ENCODE assay signal across 12 cellular contexts in genomic region chr7:151550601-151551286, GRCh38. TPM values are rescaled to one million over a fixed set of nuclear protein-coding genes. Genes with fewer than 3 reads are reported as not detected.
DNase-seq lines count a peak whose midpoint lies in the region; ATAC-seq, FAIRE-seq and TF ChIP-seq lines count a peak whose summit lies in the region.
"Had no signal": no experiment of that assay in that cellular context is flagged by ENCODE, and none has a peak within 500 bp of the region (broad histone marks: within the 10 kb centered on the region; RNA-seq: fewer than 3 reads in every experiment).

No MANE protein-coding gene starts in this region.

- H3K27me3 Mint-ChIP-seq in astrocyte (ENCODE audit: low read depth, unreplicated experiment), result peaks cover 2% of the 10 kb centered on the region
- peaks cover 13% of the 10 kb centered on the region for H3K27me3 Mint-ChIP-seq in CD8-positive, alpha-beta T cell (ENCODE audit: low read depth)
- peaks cover 10% of the 10 kb centered on the region for H3K27me3 Mint-ChIP-seq in stimulated activated memory B cell treated with anti-CD40 and anti-IgM and Interleukin-4, amounts not matched to agents 10 μg/mL and 1 μg/mL and 100 μg/mL, for 72 hours

- intact Hi-C loops in CD8-positive, alpha-beta T cell (cut with DNase I, micrococcal nuclease), result no loop called here

- H3K27me3 ChIP-seq in astrocyte (ENCODE audit: insufficient read depth, low read length) (no peaks in the 10 kb centered on the region), kidney epithelial cell (ENCODE audit: control insufficient read depth, insufficient read depth, low read length) (peaks cover 2% of the 10 kb centered on the region)
- H3K27me3 ChIP-seq in CD8-positive, alpha-beta T cell (ENCODE audit: insufficient read depth, low read length), result no peaks in the 10 kb centered on the region

- no peak overlapping the region for H3K4me2 ChIP-seq in astrocyte (ENCODE audit: low read length)

- POLR2A ChIA-PET in HEK293 (lab: Yijun Ruan, JAX), result interaction anchor here (0.7 kb wide), 1 partner anchor 11 kb away, joined by 5 read pairs; no protein-coding TSS in a partner anchor
- POLR2A ChIA-PET in CD8-positive, alpha-beta T cell (lab: Charles Lee), result no interaction called here

- H3K9ac ChIP-seq in astrocyte (ENCODE audit: low read length), result no peak overlapping the region

- H3K9me3 ChIP-seq in HEK293 (ENCODE audit: control insufficient read depth, insufficient read depth, low read depth, low read length), result no peaks in the 10 kb centered on the region
- H3K9me3 ChIP-seq in astrocyte (ENCODE audit: insufficient read depth, low read depth, low read length), result no peaks in the 10 kb centered on the region
- H3K9me3 ChIP-seq in CD8-positive, alpha-beta T cell (ENCODE audit: low read length), result no peaks in the 10 kb centered on the region

- peak; percentile 65 for DNase-seq in ACHN
- peak; percentile 95 for DNase-seq in astrocyte (ENCODE audit: low read depth)
- DNase-seq in kidney epithelial cell (ENCODE audit: low read depth), result peak; percentile 92
- DNase-seq in CD8-positive, alpha-beta T cell, result no peak
- no peak for DNase-seq in GF-D8 (lab: John Stamatoyannopoulos, UW)
- DNase-seq in NCI-H1436 (lab: John Stamatoyannopoulos, UW), result no peak
- DNase-seq: activated naive CD8-positive, alpha-beta T cell treated with anti-CD3 and anti-CD28 coated beads, Interleukin-2, amount 50 U/mL, for 24 hours; NK-92 treated with Interleukin-12 subunit alpha and Interleukin-12 subunit beta, amount 100 ng/mL, for 24 hours had no signal

- ATAC-seq in CD8-positive, alpha-beta T cell, result no peak
- ATAC-seq in stimulated activated memory B cell treated with anti-CD40 and anti-IgM and Interleukin-4, amounts not matched to agents 10 μg/mL and 1 μg/mL and 100 μg/mL, for 72 hours, result no peak
- ATAC-seq: activated naive CD8-positive, alpha-beta T cell treated with anti-CD3 and anti-CD28 coated beads, Interleukin-2, amount 50 U/mL, for 24 hours had no signal

- no peak overlapping the region for H3K4me3 ChIP-seq in HEK293 (ENCODE audit: low read depth, low read length)
- H3K4me3 ChIP-seq in astrocyte (ENCODE audit: insufficient read depth, low read depth, low read length), result no peak overlapping the region
- no peak overlapping the region for H3K4me3 ChIP-seq in kidney epithelial cell (ENCODE audit: low read depth, low read length)
- no peak overlapping the region for H3K4me3 ChIP-seq in CD8-positive, alpha-beta T cell (ENCODE audit: low read depth, low read length)

- peaks cover 7% of the 10 kb centered on the region for H3K4me1 Mint-ChIP-seq in astrocyte (ENCODE audit: low read depth, unreplicated experiment)
- peaks cover 6% of the 10 kb centered on the region for H3K4me1 Mint-ChIP-seq in CD8-positive, alpha-beta T cell (ENCODE audit: low read depth)
- H3K4me1 Mint-ChIP-seq in stimulated activated memory B cell treated with anti-CD40 and anti-IgM and Interleukin-4, amounts not matched to agents 10 μg/mL and 1 μg/mL and 100 μg/mL, for 72 hours, result no peaks in the 10 kb centered on the region
- H3K4me1 Mint-ChIP-seq: activated naive CD8-positive, alpha-beta T cell treated with anti-CD3 and anti-CD28 coated beads, Interleukin-2, amount 50 U/mL, for 24 hours; IgD-negative memory B cell had no signal

- no peaks in the 10 kb centered on the region for H3K4me1 ChIP-seq in HEK293 (ENCODE audit: control insufficient read depth, insufficient read depth, low read length)
- H3K4me1 ChIP-seq in astrocyte (ENCODE audit: insufficient read depth, low read length), result peaks cover 7% of the 10 kb centered on the region
- peaks cover 4% of the 10 kb centered on the region for H3K4me1 ChIP-seq in CD8-positive, alpha-beta T cell (ENCODE audit: insufficient read depth, low read length)

- CTCF ChIA-PET in HEK293 (lab: Yijun Ruan, JAX), result no interaction called here
- CTCF ChIA-PET in CD8-positive, alpha-beta T cell (lab: Charles Lee), result no interaction called here

- no peaks in the 10 kb centered on the region for H3K36me3 ChIP-seq in HEK293 (ENCODE audit: control insufficient read depth in 2 of 2, insufficient read depth in 1 of 2, low read length in 2 of 2)
- peaks cover 4% of the 10 kb centered on the region for H3K36me3 ChIP-seq in astrocyte (ENCODE audit: insufficient read depth, low read length)
- no peaks in the 10 kb centered on the region for H3K36me3 ChIP-seq in kidney epithelial cell (ENCODE audit: control insufficient read depth, insufficient read depth, low read length)
- H3K36me3 ChIP-seq in CD8-positive, alpha-beta T cell (ENCODE audit: insufficient read depth, low read length), result no peaks in the 10 kb centered on the region

- H3K27ac ChIP-seq in HEK293 (ENCODE audit: extremely low read depth, low read depth, low read length), result no peak overlapping the region
- no peak overlapping the region for H3K27ac ChIP-seq in astrocyte (ENCODE audit: low read depth, low read length)
- H3K27ac ChIP-seq in CD8-positive, alpha-beta T cell (ENCODE audit: low read depth, low read length), result no peak overlapping the region

- H3K9me3 Mint-ChIP-seq in astrocyte (ENCODE audit: unreplicated experiment), result no peaks in the 10 kb centered on the region
- H3K9me3 Mint-ChIP-seq in CD8-positive, alpha-beta T cell, result no peaks in the 10 kb centered on the region
- H3K9me3 Mint-ChIP-seq in stimulated activated memory B cell treated with anti-CD40 and anti-IgM and Interleukin-4, amounts not matched to agents 10 μg/mL and 1 μg/mL and 100 μg/mL, for 72 hours, result no peaks in the 10 kb centered on the region
- H3K9me3 Mint-ChIP-seq: activated naive CD8-positive, alpha-beta T cell treated with anti-CD3 and anti-CD28 coated beads, Interleukin-2, amount 50 U/mL, for 24 hours; CD4-positive, CD25-positive, alpha-beta regulatory T cell had no signal

- no peaks in the 10 kb centered on the region for H4K20me1 ChIP-seq in astrocyte (ENCODE audit: insufficient read depth, low read length)

- no peak for TF ChIP-seq CTCF in HEK293 (tag by site-specific recombination; IDR thresholded peaks at IDR 0.05)
- TF ChIP-seq CTCF in astrocyte (IDR thresholded peaks at IDR 0.05; ENCODE audit: insufficient read depth, low read depth, low read length), result no peak
- no peak for TF ChIP-seq CTCF in kidney epithelial cell (IDR thresholded peaks at IDR 0.05; ENCODE audit: insufficient read depth, low read length, poor library complexity, severe bottlenecking)
- no peak for TF ChIP-seq CTCF in CD8-positive, alpha-beta T cell (IDR thresholded peaks at IDR 0.05)

- H2AFZ ChIP-seq in astrocyte (ENCODE audit: low read depth, low read length), result no peak overlapping the region

- H3K36me3 Mint-ChIP-seq in astrocyte (ENCODE audit: low read depth, unreplicated experiment), result no peaks in the 10 kb centered on the region
- H3K36me3 Mint-ChIP-seq in CD8-positive, alpha-beta T cell, result peaks cover 3% of the 10 kb centered on the region
- no peaks in the 10 kb centered on the region for H3K36me3 Mint-ChIP-seq in stimulated activated memory B cell treated with anti-CD40 and anti-IgM and Interleukin-4, amounts not matched to agents 10 μg/mL and 1 μg/mL and 100 μg/mL, for 72 hours
- H3K36me3 Mint-ChIP-seq: CD4-positive, CD25-positive, alpha-beta regulatory T cell had no signal

- no peak for FAIRE-seq in astrocyte (lab: Jason Lieb, UNC)

- no peak overlapping the region for H3K27ac Mint-ChIP-seq in astrocyte (ENCODE audit: unreplicated experiment)
- no peak overlapping the region for H3K27ac Mint-ChIP-seq in CD8-positive, alpha-beta T cell
- no peak overlapping the region for H3K27ac Mint-ChIP-seq in stimulated activated memory B cell treated with anti-CD40 and anti-IgM and Interleukin-4, amounts not matched to agents 10 μg/mL and 1 μg/mL and 100 μg/mL, for 72 hours
- H3K27ac Mint-ChIP-seq: activated naive CD8-positive, alpha-beta T cell treated with anti-CD3 and anti-CD28 coated beads, Interleukin-2, amount 50 U/mL, for 24 hours; CD4-positive, CD25-positive, alpha-beta regulatory T cell; IgD-negative memory B cell had no signal

- no peaks in the 10 kb centered on the region for H3K79me2 ChIP-seq in astrocyte (ENCODE audit: insufficient read depth, low read length)

- H3K4me3 Mint-ChIP-seq in astrocyte (ENCODE audit: unreplicated experiment), result no peak overlapping the region
- H3K4me3 Mint-ChIP-seq in CD8-positive, alpha-beta T cell, result no peak overlapping the region
- no peak overlapping the region for H3K4me3 Mint-ChIP-seq in stimulated activated memory B cell treated with anti-CD40 and anti-IgM and Interleukin-4, amounts not matched to agents 10 μg/mL and 1 μg/mL and 100 μg/mL, for 72 hours
- H3K4me3 Mint-ChIP-seq: activated naive CD8-positive, alpha-beta T cell treated with anti-CD3 and anti-CD28 coated beads, Interleukin-2, amount 50 U/mL, for 24 hours; CD4-positive, CD25-positive, alpha-beta regulatory T cell; IgD-negative memory B cell had no signal

- in situ Hi-C loops in ACHN (cut with HindIII; ENCODE audit: low pct_ligation_motif_present, low pct_unique_long_range_greater_than_20kb, low sequenced_read_pairs), result no loop called here

TF ChIP-seq in HEK293, 187 proteins besides CTCF, POLR2A, EP300 and RAD21 (continues in another document):
- no peak for TF ChIP-seq FEZF1 (tag by site-specific recombination; IDR thresholded peaks at IDR 0.05)
- TF ChIP-seq ZNF596 (tag by site-specific recombination; IDR thresholded peaks at IDR 0.05), result no peak
- TF ChIP-seq TCF7L2 (IDR thresholded peaks at IDR 0.05; ENCODE audit: borderline replicate concordance, low read depth, low read length), result no peak
- no peak for TF ChIP-seq ZNF670 (tag by site-specific recombination; IDR thresholded peaks at IDR 0.05; ENCODE audit: low read depth)
- no peak for TF ChIP-seq PRDM1 (tag by site-specific recombination; IDR thresholded peaks at IDR 0.05)
- no peak for TF ChIP-seq AEBP2 (tag by site-specific recombination; IDR thresholded peaks at IDR 0.05; ENCODE audit: borderline replicate concordance)
- TF ChIP-seq ZNF658 (tag by site-specific recombination; IDR thresholded peaks at IDR 0.05), result no peak
- 0 out of 2 replicates have a peak, but pooled peaks have one; percentile 17 for TF ChIP-seq ZBTB17 (tag by site-specific recombination; IDR thresholded peaks at IDR 0.05)
- TF ChIP-seq EGR2 (tag by site-specific recombination; IDR thresholded peaks at IDR 0.05; ENCODE audit: low read depth), result no peak

RNA-seq across cellular contexts. Expression of gene RHEB, which starts 31.0 kb away (rescaled TPM):
- total RNA-seq in astrocyte (131 and 143 TPM in 2 replicates), kidney epithelial cell (99.7 and 139 TPM in 2 replicates)
- total RNA-seq in CD8-positive, alpha-beta T cell, result 10 to 100 TPM; 57.2 to 61.0 TPM

Comparison
In these comparisons a context has a peak if more than half of its experiments do, and no peak if none do; other contexts are left out.
1. DNase-seq: peak in ACHN (single experiment), astrocyte (single experiment) and kidney epithelial cell (single experiment); none in CD8-positive, alpha-beta T cell (0 of 7), GF-D8 (single experiment) and NCI-H1436 (single experiment).